In the genomic region with DNA sequence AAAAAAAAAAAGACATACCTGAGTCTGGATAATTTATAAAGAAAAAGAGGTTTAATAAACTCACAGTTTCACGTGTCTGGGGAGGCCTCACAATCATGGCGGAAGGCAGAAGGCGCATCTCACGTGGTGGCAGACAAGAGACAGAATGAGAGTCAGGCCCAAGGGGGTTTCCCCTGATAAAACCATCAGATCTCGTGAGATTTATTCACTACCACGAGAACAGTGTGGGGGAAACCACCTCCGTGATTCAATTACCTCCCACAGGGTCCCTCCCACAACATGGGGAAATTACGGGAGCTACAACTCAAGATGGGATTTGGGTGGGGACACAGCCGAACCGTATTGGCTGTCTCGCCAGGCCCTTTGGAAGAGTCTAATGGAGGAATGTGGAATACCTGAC, we compare ENCODE assay signal across 1 cellular context.
TF ChIP-seq lines count a peak whose summit lies in the region.

No MANE protein-coding gene starts in this region.

TF ChIP-seq in IMR-90, 13 proteins besides CTCF, POLR2A, EP300 and RAD21:
- no peak for TF ChIP-seq MXI1 (IDR thresholded peaks at IDR 0.05; ENCODE audit: borderline replicate concordance, low read depth, low read length)
- TF ChIP-seq FOS (IDR thresholded peaks at IDR 0.05; ENCODE audit: low read depth, low read length), result no peak
- TF ChIP-seq SMC3 (IDR thresholded peaks at IDR 0.05; ENCODE audit: low read depth, low read length), result no peak
- no peak for TF ChIP-seq CHD1 (IDR thresholded peaks at IDR 0.05; ENCODE audit: low read depth, low read length)
- TF ChIP-seq BHLHE40 (IDR thresholded peaks at IDR 0.05; ENCODE audit: low read depth, low read length), result no peak
- TF ChIP-seq CEBPB (IDR thresholded peaks at IDR 0.05; ENCODE audit: low read depth, low read length), result no peak
- no peak for TF ChIP-seq MAZ (IDR thresholded peaks at IDR 0.05; ENCODE audit: borderline replicate concordance, low read depth, low read length)
- TF ChIP-seq, protein P1, sequence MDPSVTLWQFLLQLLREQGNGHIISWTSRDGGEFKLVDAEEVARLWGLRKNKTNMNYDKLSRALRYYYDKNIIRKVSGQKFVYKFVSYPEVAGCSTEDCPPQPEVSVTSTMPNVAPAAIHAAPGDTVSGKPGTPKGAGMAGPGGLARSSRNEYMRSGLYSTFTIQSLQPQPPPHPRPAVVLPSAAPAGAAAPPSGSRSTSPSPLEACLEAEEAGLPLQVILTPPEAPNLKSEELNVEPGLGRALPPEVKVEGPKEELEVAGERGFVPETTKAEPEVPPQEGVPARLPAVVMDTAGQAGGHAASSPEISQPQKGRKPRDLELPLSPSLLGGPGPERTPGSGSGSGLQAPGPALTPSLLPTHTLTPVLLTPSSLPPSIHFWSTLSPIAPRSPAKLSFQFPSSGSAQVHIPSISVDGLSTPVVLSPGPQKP (IDR thresholded peaks at IDR 0.05; ENCODE audit: borderline replicate concordance, low read depth, low read length), result no peak
- TF ChIP-seq, protein P2, sequence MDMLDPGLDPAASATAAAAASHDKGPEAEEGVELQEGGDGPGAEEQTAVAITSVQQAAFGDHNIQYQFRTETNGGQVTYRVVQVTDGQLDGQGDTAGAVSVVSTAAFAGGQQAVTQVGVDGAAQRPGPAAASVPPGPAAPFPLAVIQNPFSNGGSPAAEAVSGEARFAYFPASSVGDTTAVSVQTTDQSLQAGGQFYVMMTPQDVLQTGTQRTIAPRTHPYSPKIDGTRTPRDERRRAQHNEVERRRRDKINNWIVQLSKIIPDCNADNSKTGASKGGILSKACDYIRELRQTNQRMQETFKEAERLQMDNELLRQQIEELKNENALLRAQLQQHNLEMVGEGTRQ (IDR thresholded peaks at IDR 0.05; ENCODE audit: low read depth, low read length), result no peak
- no peak for TF ChIP-seq NFE2L2 (IDR thresholded peaks at IDR 0.05; ENCODE audit: low read depth, low read length)
TF ChIP-seq in IMR-90: peak in this region for 0.
